28 cellular contexts compared by ENCODE assay signal in genomic region chr21:39367783-39368182, GRCh38.
"Had no signal": no experiment of that assay in that cellular context is flagged by ENCODE, and none has a peak within 500 bp of the region (broad histone marks: within the 10 kb centered on the region; RNA-seq: fewer than 3 reads in every experiment).

No MANE protein-coding gene starts in this region.

- H3K9me3 ChIP-seq: colonic mucosa, esophagus muscularis mucosa, esophagus squamous epithelium, gastrocnemius medialis, gastroesophageal sphincter, heart left ventricle, heart right ventricle had no signal

- H3K4me3 ChIP-seq: colonic mucosa, coronary artery, dorsolateral prefrontal cortex, esophagus muscularis mucosa, esophagus squamous epithelium, gastrocnemius medialis, gastroesophageal sphincter, heart left ventricle, heart right ventricle had no signal

- H3K4me1 ChIP-seq: colonic mucosa, esophagus squamous epithelium, foreskin keratinocyte, gastrocnemius medialis had no signal

- DNase-seq: colonic mucosa; cortex of kidney; dermis blood vessel endothelial cell; dorsolateral prefrontal cortex; effector CD4-positive, alpha-beta T cell; effector CD8-positive, alpha-beta T cell; effector memory CD4-positive, alpha-beta T cell; effector memory CD8-positive, alpha-beta T cell; endodermal cell; erythroblast; esophagus squamous epithelium; foreskin fibroblast; foreskin keratinocyte; foreskin melanocyte; gastrocnemius medialis; glutamatergic neuron; head of caudate nucleus; heart left ventricle; heart right ventricle had no signal

- FAIRE-seq: colon, endometrium, endothelial cell of umbilical vein, frontal cortex had no signal

- H3K27me3 ChIP-seq: colonic mucosa, dorsolateral prefrontal cortex, esophagus muscularis mucosa, esophagus squamous epithelium, foreskin keratinocyte, gastrocnemius medialis, gastroesophageal sphincter, heart left ventricle, heart right ventricle had no signal

- H3K27ac ChIP-seq: colonic mucosa, coronary artery, dorsolateral prefrontal cortex, epithelial cell of prostate, esophagus muscularis mucosa, esophagus squamous epithelium, foreskin keratinocyte, gastrocnemius medialis, gastroesophageal sphincter, heart left ventricle, heart right ventricle had no signal

- ATAC-seq: effector memory CD8-positive, alpha-beta T cell; esophagus mucosa; foreskin keratinocyte; gastrocnemius medialis; gastroesophageal sphincter; heart left ventricle; heart right ventricle had no signal

- H3K36me3 ChIP-seq: colonic mucosa, esophagus muscularis mucosa, esophagus squamous epithelium, gastrocnemius medialis, gastroesophageal sphincter, heart left ventricle, heart right ventricle had no signal
